1 cellular context compared by ENCODE assay signal in genomic region chr9:123265833-123266232, GRCh38.
TF ChIP-seq lines count a peak whose summit lies in the region.

No MANE protein-coding gene starts in this region.

TF ChIP-seq in HepG2, 621 proteins besides CTCF, POLR2A, EP300 and RAD21 (continued from another document):
- TF ChIP-seq ZBTB4 (CRISPR knock-in tag; IDR thresholded peaks at IDR 0.05; ENCODE audit: borderline replicate concordance) = no peak
